2 cellular contexts compared by ENCODE assay signal in the genomic region with DNA sequence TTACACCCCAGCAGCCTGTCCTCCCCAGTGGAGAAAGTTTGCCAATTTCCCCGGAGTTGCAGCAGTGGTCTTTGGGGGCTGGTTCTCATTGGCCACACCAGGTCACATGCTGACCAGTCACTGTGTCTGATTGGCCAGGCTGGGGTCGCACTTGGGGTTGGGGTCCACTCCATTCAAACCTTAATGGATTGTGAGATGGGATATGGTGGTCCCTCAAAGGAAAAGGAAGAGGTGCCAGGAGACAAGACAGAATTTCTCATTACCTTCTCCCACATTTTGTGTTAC.
TF ChIP-seq lines count a peak whose summit lies in the region.

No MANE protein-coding gene starts in this region.

TF ChIP-seq in SK-N-SH, 30 proteins besides CTCF, POLR2A, EP300 and RAD21:
- TF ChIP-seq GATA2 (CRISPR knock-in tag; IDR thresholded peaks at IDR 0.05) (no peak), EZH2phosphoT487 (IDR thresholded peaks at IDR 0.05; ENCODE audit: borderline replicate concordance, low read depth) (no peak), USF1 (IDR thresholded peaks at IDR 0.05; ENCODE audit: borderline replicate concordance, low read depth) (peak; percentile 47; the same call in 1 of the 2 replicates), USF2 (IDR thresholded peaks at IDR 0.05; ENCODE audit: borderline replicate concordance, low read depth, low read length) (no peak), TEAD4 (IDR thresholded peaks at IDR 0.05; ENCODE audit: borderline replicate concordance, insufficient read depth) (no peak)
- TF ChIP-seq, protein P1, sequence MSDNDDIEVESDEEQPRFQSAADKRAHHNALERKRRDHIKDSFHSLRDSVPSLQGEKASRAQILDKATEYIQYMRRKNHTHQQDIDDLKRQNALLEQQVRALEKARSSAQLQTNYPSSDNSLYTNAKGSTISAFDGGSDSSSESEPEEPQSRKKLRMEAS (IDR thresholded peaks at IDR 0.05; ENCODE audit: low read depth) = no peak
- TF ChIP-seq, protein P2, sequence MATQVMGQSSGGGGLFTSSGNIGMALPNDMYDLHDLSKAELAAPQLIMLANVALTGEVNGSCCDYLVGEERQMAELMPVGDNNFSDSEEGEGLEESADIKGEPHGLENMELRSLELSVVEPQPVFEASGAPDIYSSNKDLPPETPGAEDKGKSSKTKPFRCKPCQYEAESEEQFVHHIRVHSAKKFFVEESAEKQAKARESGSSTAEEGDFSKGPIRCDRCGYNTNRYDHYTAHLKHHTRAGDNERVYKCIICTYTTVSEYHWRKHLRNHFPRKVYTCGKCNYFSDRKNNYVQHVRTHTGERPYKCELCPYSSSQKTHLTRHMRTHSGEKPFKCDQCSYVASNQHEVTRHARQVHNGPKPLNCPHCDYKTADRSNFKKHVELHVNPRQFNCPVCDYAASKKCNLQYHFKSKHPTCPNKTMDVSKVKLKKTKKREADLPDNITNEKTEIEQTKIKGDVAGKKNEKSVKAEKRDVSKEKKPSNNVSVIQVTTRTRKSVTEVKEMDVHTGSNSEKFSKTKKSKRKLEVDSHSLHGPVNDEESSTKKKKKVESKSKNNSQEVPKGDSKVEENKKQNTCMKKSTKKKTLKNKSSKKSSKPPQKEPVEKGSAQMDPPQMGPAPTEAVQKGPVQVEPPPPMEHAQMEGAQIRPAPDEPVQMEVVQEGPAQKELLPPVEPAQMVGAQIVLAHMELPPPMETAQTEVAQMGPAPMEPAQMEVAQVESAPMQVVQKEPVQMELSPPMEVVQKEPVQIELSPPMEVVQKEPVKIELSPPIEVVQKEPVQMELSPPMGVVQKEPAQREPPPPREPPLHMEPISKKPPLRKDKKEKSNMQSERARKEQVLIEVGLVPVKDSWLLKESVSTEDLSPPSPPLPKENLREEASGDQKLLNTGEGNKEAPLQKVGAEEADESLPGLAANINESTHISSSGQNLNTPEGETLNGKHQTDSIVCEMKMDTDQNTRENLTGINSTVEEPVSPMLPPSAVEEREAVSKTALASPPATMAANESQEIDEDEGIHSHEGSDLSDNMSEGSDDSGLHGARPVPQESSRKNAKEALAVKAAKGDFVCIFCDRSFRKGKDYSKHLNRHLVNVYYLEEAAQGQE (IDR thresholded peaks at IDR 0.05; ENCODE audit: low read depth, low read length) = no peak

TF ChIP-seq in SK-N-SH treated with all-trans-retinoic acid at 6 μM for 48 hours, 23 proteins besides CTCF, POLR2A, EP300 and RAD21:
- TF ChIP-seq OSR1 (CRISPR knock-in tag; IDR thresholded peaks at IDR 0.05) (no peak), ZNF8 (CRISPR knock-in tag; IDR thresholded peaks at IDR 0.05) (no peak), ZFP30 (CRISPR knock-in tag; IDR thresholded peaks at IDR 0.05) (no peak), ZNF70 (CRISPR knock-in tag; IDR thresholded peaks at IDR 0.05) (no peak), RARB (CRISPR knock-in tag; IDR thresholded peaks at IDR 0.05) (no peak), ZNF565 (CRISPR knock-in tag; conservative IDR thresholded peaks at IDR 0.05; ENCODE audit: low read depth) (no peak), TCF4 (CRISPR knock-in tag; IDR thresholded peaks at IDR 0.05; ENCODE audit: borderline replicate concordance) (no peak), ARNTL (CRISPR knock-in tag; IDR thresholded peaks at IDR 0.05; ENCODE audit: borderline replicate concordance, low read depth) (no peak), ZC3H10 (CRISPR knock-in tag; IDR thresholded peaks at IDR 0.05) (no peak), CSRNP3 (CRISPR knock-in tag; IDR thresholded peaks at IDR 0.05) (no peak), TOX (CRISPR knock-in tag; IDR thresholded peaks at IDR 0.05; ENCODE audit: borderline replicate concordance) (no peak), CSDC2 (CRISPR knock-in tag; IDR thresholded peaks at IDR 0.05) (no peak)
- TF ChIP-seq, protein P3, sequence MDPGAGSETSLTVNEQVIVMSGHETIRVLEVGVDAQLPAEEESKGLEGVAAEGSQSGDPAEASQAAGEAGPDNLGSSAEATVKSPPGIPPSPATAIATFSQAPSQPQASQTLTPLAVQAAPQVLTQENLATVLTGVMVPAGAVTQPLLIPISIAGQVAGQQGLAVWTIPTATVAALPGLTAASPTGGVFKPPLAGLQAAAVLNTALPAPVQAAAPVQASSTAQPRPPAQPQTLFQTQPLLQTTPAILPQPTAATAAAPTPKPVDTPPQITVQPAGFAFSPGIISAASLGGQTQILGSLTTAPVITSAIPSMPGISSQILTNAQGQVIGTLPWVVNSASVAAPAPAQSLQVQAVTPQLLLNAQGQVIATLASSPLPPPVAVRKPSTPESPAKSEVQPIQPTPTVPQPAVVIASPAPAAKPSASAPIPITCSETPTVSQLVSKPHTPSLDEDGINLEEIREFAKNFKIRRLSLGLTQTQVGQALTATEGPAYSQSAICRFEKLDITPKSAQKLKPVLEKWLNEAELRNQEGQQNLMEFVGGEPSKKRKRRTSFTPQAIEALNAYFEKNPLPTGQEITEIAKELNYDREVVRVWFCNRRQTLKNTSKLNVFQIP (CRISPR knock-in tag; IDR thresholded peaks at IDR 0.05; ENCODE audit: borderline replicate concordance, low read depth) = no peak
- TF ChIP-seq, protein P4, sequence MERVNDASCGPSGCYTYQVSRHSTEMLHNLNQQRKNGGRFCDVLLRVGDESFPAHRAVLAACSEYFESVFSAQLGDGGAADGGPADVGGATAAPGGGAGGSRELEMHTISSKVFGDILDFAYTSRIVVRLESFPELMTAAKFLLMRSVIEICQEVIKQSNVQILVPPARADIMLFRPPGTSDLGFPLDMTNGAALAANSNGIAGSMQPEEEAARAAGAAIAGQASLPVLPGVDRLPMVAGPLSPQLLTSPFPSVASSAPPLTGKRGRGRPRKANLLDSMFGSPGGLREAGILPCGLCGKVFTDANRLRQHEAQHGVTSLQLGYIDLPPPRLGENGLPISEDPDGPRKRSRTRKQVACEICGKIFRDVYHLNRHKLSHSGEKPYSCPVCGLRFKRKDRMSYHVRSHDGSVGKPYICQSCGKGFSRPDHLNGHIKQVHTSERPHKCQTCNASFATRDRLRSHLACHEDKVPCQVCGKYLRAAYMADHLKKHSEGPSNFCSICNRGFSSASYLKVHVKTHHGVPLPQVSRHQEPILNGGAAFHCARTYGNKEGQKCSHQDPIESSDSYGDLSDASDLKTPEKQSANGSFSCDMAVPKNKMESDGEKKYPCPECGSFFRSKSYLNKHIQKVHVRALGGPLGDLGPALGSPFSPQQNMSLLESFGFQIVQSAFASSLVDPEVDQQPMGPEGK (CRISPR knock-in tag; IDR thresholded peaks at IDR 0.05; ENCODE audit: borderline replicate concordance) = no peak
TF ChIP-seq in SK-N-SH treated with all-trans-retinoic acid at 6 μM for 48 hours: peak in this region for 0.
